11 cellular contexts compared by ENCODE assay signal in genomic region chr7:119896386-119896785, GRCh38.
"Had no signal": no experiment of that assay in that cellular context is flagged by ENCODE, and none has a peak within 500 bp of the region (broad histone marks: within the 10 kb centered on the region; RNA-seq: fewer than 3 reads in every experiment).

No MANE protein-coding gene starts in this region.

- DNase-seq: GM23248, GOT3, H7, H9, HCEC 1CT, HFFc6 had no signal

- H3K4me2 ChIP-seq: GM23338 had no signal

- H3K4me3 ChIP-seq: GM23248, GM23338, HAP-1 had no signal

- H3K36me3 ChIP-seq: HAP-1 had no signal

- ATAC-seq: GM23338, HCT116 had no signal

- H3K27ac ChIP-seq: GM23248 had no signal

- H3K9me3 ChIP-seq: HAP-1 had no signal

- H2AFZ ChIP-seq: GM23248, GM23338 had no signal

- H3K9ac ChIP-seq: GM23248 had no signal

- FAIRE-seq: H1, H54 had no signal
